In the genomic region with DNA sequence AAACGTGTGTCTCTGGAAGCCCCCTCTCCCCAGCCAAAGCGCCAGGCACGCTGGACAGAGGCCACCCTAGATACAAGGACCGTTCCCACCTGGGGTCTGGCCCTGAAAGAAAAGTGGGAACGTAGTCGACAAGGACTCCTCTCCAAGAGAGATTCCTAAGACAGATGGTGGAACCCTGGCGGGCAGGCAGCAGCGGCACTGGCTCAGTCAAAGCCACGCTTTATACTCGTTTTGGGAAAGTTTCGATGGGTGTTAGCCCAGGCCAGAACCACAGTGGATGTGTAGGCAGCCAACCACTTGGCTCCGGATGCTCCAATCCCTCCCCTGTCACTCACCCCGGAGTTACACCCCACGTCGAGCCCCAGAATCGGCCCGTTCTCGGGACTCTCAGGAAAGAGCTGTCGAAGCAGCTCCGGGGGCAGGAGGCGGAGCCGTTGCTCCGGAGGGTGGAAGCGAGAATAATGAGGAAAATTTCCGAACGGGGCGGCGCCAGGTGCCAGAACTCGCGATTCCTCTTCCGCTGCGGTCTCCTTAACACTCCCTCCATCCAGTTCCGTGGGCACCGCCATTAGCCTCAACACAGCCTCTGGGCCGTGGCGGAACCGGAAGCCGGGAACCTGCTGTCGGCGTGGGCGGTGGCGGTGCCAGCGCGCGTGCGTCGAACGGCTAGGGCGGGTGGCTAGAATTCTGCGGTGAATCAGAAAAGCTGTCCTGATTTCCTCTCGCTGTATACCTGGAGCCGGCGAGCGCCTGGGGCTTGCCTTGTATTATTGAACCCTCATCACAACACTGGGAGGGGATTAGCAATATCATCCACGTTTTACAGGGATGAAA, we compare ENCODE assay signal across 1 cellular context.
TF ChIP-seq lines count a peak whose summit lies in the region.

A gene with protein sequence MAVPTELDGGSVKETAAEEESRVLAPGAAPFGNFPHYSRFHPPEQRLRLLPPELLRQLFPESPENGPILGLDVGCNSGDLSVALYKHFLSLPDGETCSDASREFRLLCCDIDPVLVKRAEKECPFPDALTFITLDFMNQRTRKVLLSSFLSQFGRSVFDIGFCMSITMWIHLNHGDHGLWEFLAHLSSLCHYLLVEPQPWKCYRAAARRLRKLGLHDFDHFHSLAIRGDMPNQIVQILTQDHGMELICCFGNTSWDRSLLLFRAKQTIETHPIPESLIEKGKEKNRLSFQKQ (minus strand): TSS at position 588 of the 834 bp plus-strand sequence. CDS start 19 bp downstream, at position 569.

TF ChIP-seq in HEK293, 187 proteins besides CTCF, POLR2A, EP300 and RAD21 (continued from another document):
- TF ChIP-seq, protein P1, sequence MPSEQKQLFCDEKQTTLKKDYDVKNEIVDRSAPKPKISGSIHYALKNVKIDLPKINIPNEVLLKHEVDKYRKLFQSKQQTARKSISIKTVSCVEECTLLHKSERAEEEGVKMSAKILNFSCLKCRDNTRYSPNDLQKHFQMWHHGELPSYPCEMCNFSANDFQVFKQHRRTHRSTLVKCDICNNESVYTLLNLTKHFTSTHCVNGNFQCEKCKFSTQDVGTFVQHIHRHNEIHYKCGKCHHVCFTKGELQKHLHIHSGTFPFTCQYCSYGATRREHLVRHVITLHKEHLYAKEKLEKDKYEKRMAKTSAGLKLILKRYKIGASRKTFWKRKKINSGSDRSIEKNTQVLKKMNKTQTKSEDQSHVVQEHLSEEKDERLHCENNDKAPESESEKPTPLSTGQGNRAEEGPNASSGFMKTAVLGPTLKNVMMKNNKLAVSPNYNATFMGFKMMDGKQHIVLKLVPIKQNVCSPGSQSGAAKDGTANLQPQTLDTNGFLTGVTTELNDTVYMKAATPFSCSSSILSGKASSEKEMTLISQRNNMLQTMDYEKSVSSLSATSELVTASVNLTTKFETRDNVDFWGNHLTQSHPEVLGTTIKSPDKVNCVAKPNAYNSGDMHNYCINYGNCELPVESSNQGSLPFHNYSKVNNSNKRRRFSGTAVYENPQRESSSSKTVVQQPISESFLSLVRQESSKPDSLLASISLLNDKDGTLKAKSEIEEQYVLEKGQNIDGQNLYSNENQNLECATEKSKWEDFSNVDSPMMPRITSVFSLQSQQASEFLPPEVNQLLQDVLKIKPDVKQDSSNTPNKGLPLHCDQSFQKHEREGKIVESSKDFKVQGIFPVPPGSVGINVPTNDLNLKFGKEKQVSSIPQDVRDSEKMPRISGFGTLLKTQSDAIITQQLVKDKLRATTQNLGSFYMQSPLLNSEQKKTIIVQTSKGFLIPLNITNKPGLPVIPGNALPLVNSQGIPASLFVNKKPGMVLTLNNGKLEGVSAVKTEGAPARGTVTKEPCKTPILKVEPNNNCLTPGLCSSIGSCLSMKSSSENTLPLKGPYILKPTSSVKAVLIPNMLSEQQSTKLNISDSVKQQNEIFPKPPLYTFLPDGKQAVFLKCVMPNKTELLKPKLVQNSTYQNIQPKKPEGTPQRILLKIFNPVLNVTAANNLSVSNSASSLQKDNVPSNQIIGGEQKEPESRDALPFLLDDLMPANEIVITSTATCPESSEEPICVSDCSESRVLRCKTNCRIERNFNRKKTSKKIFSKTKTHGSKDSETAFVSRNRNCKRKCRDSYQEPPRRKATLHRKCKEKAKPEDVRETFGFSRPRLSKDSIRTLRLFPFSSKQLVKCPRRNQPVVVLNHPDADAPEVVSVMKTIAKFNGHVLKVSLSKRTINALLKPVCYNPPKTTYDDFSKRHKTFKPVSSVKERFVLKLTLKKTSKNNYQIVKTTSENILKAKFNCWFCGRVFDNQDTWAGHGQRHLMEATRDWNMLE (tag by site-specific recombination; conservative IDR thresholded peaks at IDR 0.05; ENCODE audit: low read depth): peak; percentile 82
- TF ChIP-seq ZNF549 (tag by site-specific recombination; IDR thresholded peaks at IDR 0.05): no peak
- peak; percentile 63; the same call in 1 of the 2 replicates for TF ChIP-seq SP3 (tag by site-specific recombination; IDR thresholded peaks at IDR 0.05)
- peak; percentile 86 for TF ChIP-seq ZNF335 (tag by site-specific recombination; conservative IDR thresholded peaks at IDR 0.05)
- TF ChIP-seq ZNF660 (tag by site-specific recombination; IDR thresholded peaks at IDR 0.05): peak; percentile 75
- TF ChIP-seq, protein P2, sequence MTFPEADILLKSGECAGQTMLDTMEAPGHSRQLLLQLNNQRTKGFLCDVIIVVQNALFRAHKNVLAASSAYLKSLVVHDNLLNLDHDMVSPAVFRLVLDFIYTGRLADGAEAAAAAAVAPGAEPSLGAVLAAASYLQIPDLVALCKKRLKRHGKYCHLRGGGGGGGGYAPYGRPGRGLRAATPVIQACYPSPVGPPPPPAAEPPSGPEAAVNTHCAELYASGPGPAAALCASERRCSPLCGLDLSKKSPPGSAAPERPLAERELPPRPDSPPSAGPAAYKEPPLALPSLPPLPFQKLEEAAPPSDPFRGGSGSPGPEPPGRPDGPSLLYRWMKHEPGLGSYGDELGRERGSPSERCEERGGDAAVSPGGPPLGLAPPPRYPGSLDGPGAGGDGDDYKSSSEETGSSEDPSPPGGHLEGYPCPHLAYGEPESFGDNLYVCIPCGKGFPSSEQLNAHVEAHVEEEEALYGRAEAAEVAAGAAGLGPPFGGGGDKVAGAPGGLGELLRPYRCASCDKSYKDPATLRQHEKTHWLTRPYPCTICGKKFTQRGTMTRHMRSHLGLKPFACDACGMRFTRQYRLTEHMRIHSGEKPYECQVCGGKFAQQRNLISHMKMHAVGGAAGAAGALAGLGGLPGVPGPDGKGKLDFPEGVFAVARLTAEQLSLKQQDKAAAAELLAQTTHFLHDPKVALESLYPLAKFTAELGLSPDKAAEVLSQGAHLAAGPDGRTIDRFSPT (tag by site-specific recombination; IDR thresholded peaks at IDR 0.05): peak; percentile 57; the same call in 1 of the 2 replicates
- TF ChIP-seq GLIS2 (tag by site-specific recombination; IDR thresholded peaks at IDR 0.05): peak; percentile 78
- TF ChIP-seq, protein P3, sequence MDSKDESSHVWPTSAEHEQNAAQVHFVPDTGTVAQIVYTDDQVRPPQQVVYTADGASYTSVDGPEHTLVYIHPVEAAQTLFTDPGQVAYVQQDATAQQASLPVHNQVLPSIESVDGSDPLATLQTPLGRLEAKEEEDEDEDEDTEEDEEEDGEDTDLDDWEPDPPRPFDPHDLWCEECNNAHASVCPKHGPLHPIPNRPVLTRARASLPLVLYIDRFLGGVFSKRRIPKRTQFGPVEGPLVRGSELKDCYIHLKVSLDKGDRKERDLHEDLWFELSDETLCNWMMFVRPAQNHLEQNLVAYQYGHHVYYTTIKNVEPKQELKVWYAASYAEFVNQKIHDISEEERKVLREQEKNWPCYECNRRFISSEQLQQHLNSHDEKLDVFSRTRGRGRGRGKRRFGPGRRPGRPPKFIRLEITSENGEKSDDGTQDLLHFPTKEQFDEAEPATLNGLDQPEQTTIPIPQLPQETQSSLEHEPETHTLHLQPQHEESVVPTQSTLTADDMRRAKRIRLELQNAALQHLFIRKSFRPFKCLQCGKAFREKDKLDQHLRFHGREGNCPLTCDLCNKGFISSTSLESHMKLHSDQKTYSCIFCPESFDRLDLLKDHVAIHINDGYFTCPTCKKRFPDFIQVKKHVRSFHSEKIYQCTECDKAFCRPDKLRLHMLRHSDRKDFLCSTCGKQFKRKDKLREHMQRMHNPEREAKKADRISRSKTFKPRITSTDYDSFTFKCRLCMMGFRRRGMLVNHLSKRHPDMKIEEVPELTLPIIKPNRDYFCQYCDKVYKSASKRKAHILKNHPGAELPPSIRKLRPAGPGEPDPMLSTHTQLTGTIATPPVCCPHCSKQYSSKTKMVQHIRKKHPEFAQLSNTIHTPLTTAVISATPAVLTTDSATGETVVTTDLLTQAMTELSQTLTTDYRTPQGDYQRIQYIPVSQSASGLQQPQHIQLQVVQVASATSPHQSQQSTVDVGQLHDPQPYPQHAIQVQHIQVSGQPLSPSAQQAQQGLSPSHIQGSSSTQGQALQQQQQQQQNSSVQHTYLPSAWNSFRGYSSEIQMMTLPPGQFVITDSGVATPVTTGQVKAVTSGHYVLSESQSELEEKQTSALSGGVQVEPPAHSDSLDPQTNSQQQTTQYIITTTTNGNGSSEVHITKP (tag by site-specific recombination; IDR thresholded peaks at IDR 0.05): no peak; the same call in 1 of the 2 replicates
- TF ChIP-seq ZBTB17 (tag by site-specific recombination; IDR thresholded peaks at IDR 0.05): peak; percentile 63
- no peak for TF ChIP-seq ZSCAN18 (tag by site-specific recombination; IDR thresholded peaks at IDR 0.05)
- peak; percentile 48; the same call in 1 of the 2 replicates for TF ChIP-seq SP7 (tag by site-specific recombination; IDR thresholded peaks at IDR 0.05)
- peak; percentile 77 for TF ChIP-seq ZFHX2 (tag by site-specific recombination; conservative IDR thresholded peaks at IDR 0.05)
- TF ChIP-seq, protein P4, sequence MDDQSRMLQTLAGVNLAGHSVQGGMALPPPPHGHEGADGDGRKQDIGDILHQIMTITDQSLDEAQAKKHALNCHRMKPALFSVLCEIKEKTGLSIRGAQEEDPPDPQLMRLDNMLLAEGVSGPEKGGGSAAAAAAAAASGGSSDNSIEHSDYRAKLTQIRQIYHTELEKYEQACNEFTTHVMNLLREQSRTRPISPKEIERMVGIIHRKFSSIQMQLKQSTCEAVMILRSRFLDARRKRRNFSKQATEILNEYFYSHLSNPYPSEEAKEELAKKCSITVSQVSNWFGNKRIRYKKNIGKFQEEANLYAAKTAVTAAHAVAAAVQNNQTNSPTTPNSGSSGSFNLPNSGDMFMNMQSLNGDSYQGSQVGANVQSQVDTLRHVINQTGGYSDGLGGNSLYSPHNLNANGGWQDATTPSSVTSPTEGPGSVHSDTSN (CRISPR knock-in tag; IDR thresholded peaks at IDR 0.05): peak; percentile 46; the same call in 1 of the 2 replicates
- TF ChIP-seq, protein P5, sequence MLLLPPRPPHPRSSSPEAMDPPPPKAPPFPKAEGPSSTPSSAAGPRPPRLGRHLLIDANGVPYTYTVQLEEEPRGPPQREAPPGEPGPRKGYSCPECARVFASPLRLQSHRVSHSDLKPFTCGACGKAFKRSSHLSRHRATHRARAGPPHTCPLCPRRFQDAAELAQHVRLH (tag by site-specific recombination; IDR thresholded peaks at IDR 0.05): 0 out of 2 replicates have a peak, but pooled peaks have one; percentile 6
- TF ChIP-seq KLF16 (tag by site-specific recombination; IDR thresholded peaks at IDR 0.05): peak; percentile 55; the same call in 1 of the 2 replicates
- peak; percentile 51; the same call in 1 of the 2 replicates for TF ChIP-seq KLF1 (tag by site-specific recombination; IDR thresholded peaks at IDR 0.05)
- TF ChIP-seq, protein P6, sequence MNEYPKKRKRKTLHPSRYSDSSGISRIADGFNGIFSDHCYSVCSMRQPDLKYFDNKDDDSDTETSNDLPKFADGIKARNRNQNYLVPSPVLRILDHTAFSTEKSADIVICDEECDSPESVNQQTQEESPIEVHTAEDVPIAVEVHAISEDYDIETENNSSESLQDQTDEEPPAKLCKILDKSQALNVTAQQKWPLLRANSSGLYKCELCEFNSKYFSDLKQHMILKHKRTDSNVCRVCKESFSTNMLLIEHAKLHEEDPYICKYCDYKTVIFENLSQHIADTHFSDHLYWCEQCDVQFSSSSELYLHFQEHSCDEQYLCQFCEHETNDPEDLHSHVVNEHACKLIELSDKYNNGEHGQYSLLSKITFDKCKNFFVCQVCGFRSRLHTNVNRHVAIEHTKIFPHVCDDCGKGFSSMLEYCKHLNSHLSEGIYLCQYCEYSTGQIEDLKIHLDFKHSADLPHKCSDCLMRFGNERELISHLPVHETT (tag by site-specific recombination; IDR thresholded peaks at IDR 0.05): peak; percentile 62; the same call in 1 of the 2 replicates
- TF ChIP-seq ZIC2 (tag by site-specific recombination; IDR thresholded peaks at IDR 0.05): no peak
- TF ChIP-seq SALL2 (tag by site-specific recombination; IDR thresholded peaks at IDR 0.05; ENCODE audit: borderline replicate concordance): no peak
- TF ChIP-seq ZNF621 (tag by site-specific recombination; IDR thresholded peaks at IDR 0.05): no peak
